In the genomic region with DNA sequence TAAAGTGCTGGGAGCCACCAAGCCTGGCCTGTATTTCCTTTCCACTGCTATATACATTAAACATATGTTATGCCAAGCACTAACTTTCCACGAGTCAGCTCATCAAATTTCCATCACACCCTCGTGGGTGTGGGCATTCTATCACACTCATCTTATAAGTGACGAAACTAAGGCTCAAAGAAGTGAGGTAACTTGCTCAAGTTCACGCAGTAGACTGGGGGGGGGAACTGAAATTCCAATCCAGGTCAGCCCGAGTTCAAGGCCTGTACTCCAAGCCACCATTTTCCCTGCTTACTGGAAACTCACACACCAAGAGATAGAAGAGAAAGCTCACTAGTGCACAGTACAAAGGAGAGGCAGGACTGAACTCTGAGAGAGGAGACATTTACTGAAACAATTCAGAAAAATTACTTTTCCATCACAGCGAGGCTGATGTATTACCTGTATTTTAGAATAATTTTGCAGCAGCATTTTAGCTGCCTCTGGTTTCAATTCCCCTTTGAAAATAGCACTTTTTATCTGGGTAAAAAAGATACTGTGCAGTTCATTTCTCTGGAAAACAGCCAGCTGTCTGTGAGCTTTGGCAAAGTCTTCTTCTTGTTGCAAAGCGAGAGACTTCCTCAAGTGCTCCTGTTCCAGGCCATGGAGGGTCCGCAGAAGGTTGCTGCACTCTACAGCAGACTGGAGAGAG, we compare ENCODE assay signal across 23 cellular contexts.
DNase-seq lines count a peak whose midpoint lies in the region; ATAC-seq, FAIRE-seq and TF ChIP-seq lines count a peak whose summit lies in the region.
"Had no signal": no experiment of that assay in that cellular context is flagged by ENCODE, and none has a peak within 500 bp of the region (broad histone marks: within the 10 kb centered on the region; RNA-seq: fewer than 3 reads in every experiment).

No MANE protein-coding gene starts in this region.

- H3K4me1 ChIP-seq in OCI-LY1 (ENCODE audit: insufficient read depth, low read length, severe bottlenecking) (no peaks in the 10 kb centered on the region), gastroesophageal sphincter (no peaks in the 10 kb centered on the region), GM23248 (ENCODE audit: insufficient read depth) (peaks cover 15% of the 10 kb centered on the region)

- H3K4me2 ChIP-seq in OCI-LY1 (ENCODE audit: low read length) (no peak overlapping the region), GM23248 (ENCODE audit: unreplicated experiment) (no peak overlapping the region)

- TF ChIP-seq EP300 in gastroesophageal sphincter (IDR thresholded peaks at IDR 0.05) = no peak

- H3K27me3 ChIP-seq in OCI-LY1 (ENCODE audit: insufficient read depth, low read length) (no peaks in the 10 kb centered on the region), bronchial epithelial cell (ENCODE audit: control insufficient read depth, insufficient read depth, low read length) (no peaks in the 10 kb centered on the region), gastroesophageal sphincter (no peaks in the 10 kb centered on the region), GM23248 (replicated peaks; ENCODE audit: insufficient read depth) (no peaks in the 10 kb centered on the region)

- no peak for TF ChIP-seq POLR2A in gastroesophageal sphincter (IDR thresholded peaks at IDR 0.05)

- H3K27ac ChIP-seq in OCI-LY1 (ENCODE audit: low read depth, low read length, poor library complexity, severe bottlenecking) = peak overlapping the region; percentile 28
- H3K27ac ChIP-seq in gastroesophageal sphincter = no peak overlapping the region
- H3K27ac ChIP-seq in GM23248 = no peak overlapping the region

- H3K9me2 ChIP-seq in OCI-LY1 (ENCODE audit: low read depth, low read length) = no peaks in the 10 kb centered on the region
- no peaks in the 10 kb centered on the region for H3K9me2 ChIP-seq in GM23248 (ENCODE audit: insufficient read depth)

- H3K9ac ChIP-seq in OCI-LY1 (ENCODE audit: low read length) = no peak overlapping the region
- no peak overlapping the region for H3K9ac ChIP-seq in GM23248

- WGBS in gastroesophageal sphincter (ENCODE audit: low coverage in 1 of 2), 2 donors = 62 to 68% methylated on average over 6 to 8 of the region's 8 CpGs
- 86 to 90% methylated on average over 8 of the region's 8 CpGs for WGBS in GM23248 (ENCODE audit: low coverage in 1 of 2, low lambda C conversion rate in 2 of 2, missing lambda C conversion rate in 2 of 2), 2 experiments

- H3K36me3 ChIP-seq in OCI-LY1 (ENCODE audit: insufficient read depth, low read length) (peaks cover 17% of the 10 kb centered on the region), bronchial epithelial cell (ENCODE audit: control insufficient read depth, insufficient read depth, low read length) (peaks cover 12% of the 10 kb centered on the region), gastroesophageal sphincter (peaks cover 0 to 98% of the 10 kb centered on the region in 2 donors), GM23248 (ENCODE audit: low read depth) (peaks cover 22% of the 10 kb centered on the region)

- H3K4me3 ChIP-seq in OCI-LY1 (ENCODE audit: low read depth, low read length, poor library complexity, severe bottlenecking) (no peak overlapping the region), bronchial epithelial cell (ENCODE audit: low read depth, low read length) (no peak overlapping the region), gastroesophageal sphincter (no peak overlapping the region), GM23248 (no peak overlapping the region)

- ATAC-seq in gastroesophageal sphincter (peak; percentile 13), HG03175 (IDR thresholded peaks at IDR 0.05; ENCODE audit: unreplicated experiment) (no peak)
- ATAC-seq: Panc1 had no signal

- H3K79me2 ChIP-seq in OCI-LY1 (ENCODE audit: insufficient read depth, low read length) (no peaks in the 10 kb centered on the region), GM23248 (ENCODE audit: insufficient read depth) (no peaks in the 10 kb centered on the region)

- H2AFZ ChIP-seq in OCI-LY1 (ENCODE audit: low read length) (no peak overlapping the region), GM23248 (no peak overlapping the region)

- H3F3A ChIP-seq in OCI-LY1 (ENCODE audit: insufficient read depth, low read length) = no peaks in the 10 kb centered on the region
- H3F3A ChIP-seq in GM23248 (ENCODE audit: insufficient read depth) = peaks cover 14% of the 10 kb centered on the region

- DNase-seq in CD1c-positive myeloid dendritic cell (ENCODE audit: extremely low spot score) (peak; percentile 1), bronchial epithelial cell (ENCODE audit: low read depth) (peak; percentile 10), mucosa of gallbladder (ENCODE audit: low spot score) (no peak), GM23248 (no peak)
- DNase-seq in activated T-cell treated with anti-CD3 and anti-CD28 coated beads, Interleukin-2, amount 50 U/mL, for 48 hours = no peak
- DNase-seq: 8988T; CD4-positive, alpha-beta T cell; DMS53; H7; KBM-7; NCI-H1048; NCI-H1417; NCI-H1694; NCI-H2029 treated with DMSO at 0.1 percent for 48 hours; NCI-H2227 treated with DMSO at 0.1 percent for 48 hours; NCI-H526 treated with DMSO at 0.1 percent for 48 hours; SHP77 treated with DMSO at 0.1 percent for 48 hours had no signal

- no peak for TF ChIP-seq CTCF in OCI-LY1 (IDR thresholded peaks at IDR 0.05; ENCODE audit: low read length)
- TF ChIP-seq CTCF in bronchial epithelial cell (IDR thresholded peaks at IDR 0.05; ENCODE audit: insufficient read depth, low read length, severe bottlenecking) = no peak
- TF ChIP-seq CTCF in gastroesophageal sphincter (IDR thresholded peaks at IDR 0.05) = no peak

- H4K20me1 ChIP-seq in OCI-LY1 (ENCODE audit: insufficient read depth, low read length) (no peaks in the 10 kb centered on the region), GM23248 (ENCODE audit: insufficient read depth) (no peaks in the 10 kb centered on the region)

- FAIRE-seq in bronchial epithelial cell (lab: Jason Lieb, UNC) = no peak
- FAIRE-seq: G401.6, GM19239 had no signal

- H3K9me3 ChIP-seq in OCI-LY1 (ENCODE audit: low read length) (no peaks in the 10 kb centered on the region), gastroesophageal sphincter (no peaks in the 10 kb centered on the region), GM23248 (ENCODE audit: low read depth) (no peaks in the 10 kb centered on the region)

- in situ Hi-C loops in GM23248 (cut with MboI) = no loop called here

Comparison
In these comparisons a context has a peak if more than half of its experiments do, and no peak if none do; other contexts are left out.
1. DNase-seq: peak in CD1c-positive myeloid dendritic cell (single experiment) and bronchial epithelial cell (single experiment); none in activated T-cell treated with anti-CD3 and anti-CD28 coated beads, Interleukin-2, amount 50 U/mL, for 48 hours (0 of 2), mucosa of gallbladder (single experiment) and GM23248 (single experiment).